ENCODE assay signal across 32 cellular contexts in the genomic region with DNA sequence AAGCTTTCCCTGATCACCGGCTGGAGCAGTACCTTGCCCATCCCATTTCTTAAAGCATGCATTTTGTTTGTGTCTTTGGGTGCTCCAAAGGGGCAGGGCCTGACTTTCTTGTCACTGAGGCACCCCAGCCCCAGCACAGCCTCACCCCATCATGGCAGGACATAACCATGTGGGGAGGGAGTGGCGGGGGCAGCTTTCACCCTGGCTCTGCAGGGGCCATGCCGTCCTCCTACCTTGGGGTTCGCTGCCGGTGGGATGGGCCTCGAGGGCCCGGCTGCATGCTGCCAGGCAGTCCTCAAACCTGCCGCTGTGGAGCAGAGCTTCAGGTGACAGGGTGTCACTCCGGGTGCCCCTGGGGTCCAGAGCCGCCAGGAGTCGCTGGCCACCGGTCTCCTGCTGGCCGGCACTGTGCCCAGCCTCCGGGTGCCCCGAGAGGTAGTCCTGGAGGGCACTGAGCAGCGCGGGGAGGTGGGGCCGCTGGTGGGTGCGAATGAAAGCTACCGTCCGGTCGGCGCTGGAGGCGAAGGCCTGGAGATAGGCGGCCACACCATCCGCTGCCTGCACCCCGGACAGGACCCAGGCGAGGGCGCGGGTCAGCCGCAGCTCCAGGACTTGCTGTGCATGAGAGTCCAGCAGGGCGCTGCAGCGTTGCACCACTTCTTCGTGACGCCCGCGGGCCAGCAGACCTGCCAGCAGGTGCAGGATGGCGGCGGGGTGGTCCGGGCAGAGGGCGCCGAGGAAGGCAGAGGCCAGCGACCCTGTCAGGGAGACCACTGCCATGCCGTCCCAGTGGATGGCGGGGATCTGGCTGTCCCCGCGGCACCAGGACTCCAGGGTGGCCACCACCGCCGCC. TPM values are rescaled to one million over a fixed set of nuclear protein-coding genes. Genes with fewer than 3 reads are reported as not detected.
DNase-seq lines count a peak whose midpoint lies in the region; ATAC-seq and TF ChIP-seq lines count a peak whose summit lies in the region.
"Had no signal": no experiment of that assay in that cellular context is flagged by ENCODE, and none has a peak within 500 bp of the region (broad histone marks: within the 10 kb centered on the region; RNA-seq: fewer than 3 reads in every experiment).

No MANE protein-coding gene starts in this region.

- no peaks in the 10 kb centered on the region for H3K79me2 ChIP-seq in osteoblast (ENCODE audit: insufficient read depth, low read length)

- no peak for DNase-seq in activated CD8-positive, alpha-beta T cell treated with anti-CD3 and anti-CD28 coated beads, Interleukin-2, amount 10 ng/mL, durations not matched to agents 7 days and 5 days
- no peak for DNase-seq in activated CD8-positive, alpha-beta T cell treated with anti-CD3 and anti-CD28 coated beads for 36 hours
- peak; percentile 60 for DNase-seq in natural killer cell treated with Interleukin-12 subunit alpha and Interleukin-12 subunit beta and Interleukin-15 and Interleukin-18, amount 100 ng/mL, for 72 hours (ENCODE audit: low spot score)
- DNase-seq in natural killer cell: no peak
- peak; percentile 85 for DNase-seq in osteoblast (ENCODE audit: insufficient read length, low spot score, missing footprints)
- no peak for DNase-seq in DMS79 treated with DMSO at 0.1 percent for 48 hours (lab: John Stamatoyannopoulos, UW)
- no peak for DNase-seq in effector memory CD4-positive, alpha-beta T cell
- DNase-seq in foreskin melanocyte: no peak
- DNase-seq: activated CD4-positive, alpha-beta memory T cell treated with anti-CD3 and anti-CD28 coated beads, Interleukin-2, amount 10 ng/mL, durations not matched to agents 7 days and 5 days; activated CD4-positive, CD25-positive, alpha-beta regulatory T cell; activated T-cell treated with anti-CD3 and anti-CD28 coated beads for 4 hours; CD4-positive, alpha-beta memory T cell; endodermal cell; MG63; NCI-H1105 treated with DMSO at 0.1 percent for 48 hours; NCI-H187 treated with DMSO at 0.1 percent for 48 hours; NCI-H2171; stimulated activated CD4-positive, alpha-beta T cell treated with anti-CD3 and anti-CD28 coated beads, Interleukin-12 subunit alpha, Interleukin-12 subunit beta, amount 100 ng/mL, for 4 hours; stimulated activated CD4-positive, alpha-beta T cell treated with anti-CD3 and anti-CD28 coated beads, Interleukin-4, amount 100 ng/mL, for 1 hour; substantia nigra; T-cell had no signal

- no peaks in the 10 kb centered on the region for H3K4me1 ChIP-seq in osteoblast (ENCODE audit: insufficient read depth, low read length)
- H3K4me1 ChIP-seq in effector memory CD4-positive, alpha-beta T cell (ENCODE audit: control insufficient read depth, insufficient read depth, low read length, poor library complexity, severe bottlenecking): peaks cover 6% of the 10 kb centered on the region
- H3K4me1 ChIP-seq: SJSA1 had no signal

- H3K27me3 ChIP-seq in osteoblast (ENCODE audit: insufficient read depth, low read length): no peaks in the 10 kb centered on the region
- no peaks in the 10 kb centered on the region for H3K27me3 ChIP-seq in effector memory CD4-positive, alpha-beta T cell (replicated peaks; ENCODE audit: control insufficient read depth, insufficient read depth, low read length, poor library complexity, severe bottlenecking)
- H3K27me3 ChIP-seq: MG63, ovary, SJSA1 had no signal

- CTCF ChIA-PET in activated CD8-positive, alpha-beta T cell treated with anti-CD3 and anti-CD28 coated beads, Interleukin-2, amount 10 ng/mL, durations not matched to agents 7 days and 5 days (lab: Charles Lee): no interaction called here
- CTCF ChIA-PET in activated CD8-positive, alpha-beta T cell treated with anti-CD3 and anti-CD28 coated beads for 36 hours (lab: Charles Lee): interaction anchor here (1.0 kb wide), 1 partner anchor 22 kb away, joined by 3 read pairs; no protein-coding TSS in a partner anchor

- intact Hi-C loops in activated CD8-positive, alpha-beta T cell treated with anti-CD3 and anti-CD28 coated beads for 36 hours (cut with micrococcal nuclease): no loop called here
- intact Hi-C loops in natural killer cell (cut with micrococcal nuclease): no loop called here

- H2AFZ ChIP-seq in osteoblast (ENCODE audit: low read length): no peak overlapping the region

- no peak for ATAC-seq in activated CD8-positive, alpha-beta T cell treated with anti-CD3 and anti-CD28 coated beads, Interleukin-2, amount 10 ng/mL, durations not matched to agents 7 days and 5 days
- no peak for ATAC-seq in activated CD8-positive, alpha-beta T cell treated with anti-CD3 and anti-CD28 coated beads for 36 hours
- ATAC-seq in natural killer cell treated with Interleukin-12 subunit alpha and Interleukin-12 subunit beta and Interleukin-15 and Interleukin-18, amount 100 ng/mL, for 72 hours: no peak
- ATAC-seq in natural killer cell: no peak
- ATAC-seq: HCT116; naive thymus-derived CD8-positive, alpha-beta T cell; T-cell had no signal

- POLR2A ChIA-PET in activated CD8-positive, alpha-beta T cell treated with anti-CD3 and anti-CD28 coated beads, Interleukin-2, amount 10 ng/mL, durations not matched to agents 7 days and 5 days (lab: Charles Lee): no interaction called here
- POLR2A ChIA-PET in activated CD8-positive, alpha-beta T cell treated with anti-CD3 and anti-CD28 coated beads for 36 hours (lab: Charles Lee): no interaction called here

- H3K4me3 Mint-ChIP-seq in activated CD8-positive, alpha-beta T cell treated with anti-CD3 and anti-CD28 coated beads, Interleukin-2, amount 10 ng/mL, durations not matched to agents 7 days and 5 days: no peak overlapping the region
- no peak overlapping the region for H3K4me3 Mint-ChIP-seq in activated CD8-positive, alpha-beta T cell treated with anti-CD3 and anti-CD28 coated beads for 36 hours
- no peak overlapping the region for H3K4me3 Mint-ChIP-seq in natural killer cell treated with Interleukin-12 subunit alpha and Interleukin-12 subunit beta and Interleukin-15 and Interleukin-18, amount 100 ng/mL, for 72 hours
- H3K4me3 Mint-ChIP-seq in natural killer cell: no peak overlapping the region
- H3K4me3 Mint-ChIP-seq: activated CD4-positive, alpha-beta memory T cell treated with anti-CD3 and anti-CD28 coated beads, Interleukin-2, amount 10 ng/mL, durations not matched to agents 7 days and 5 days; CD4-positive, alpha-beta memory T cell; central memory CD8-positive, alpha-beta T cell; dendritic cell treated with granulocyte-macrophage colony-stimulating factor and Interleukin-4, amounts not matched to agents 40 ng/mL and 50 ng/mL, for 4 days; endodermal cell; naive thymus-derived CD8-positive, alpha-beta T cell; T-cell; type B pancreatic cell had no signal

- TF ChIP-seq CTCF in activated CD8-positive, alpha-beta T cell treated with anti-CD3 and anti-CD28 coated beads for 36 hours (IDR thresholded peaks at IDR 0.05): no peak
- no peak for TF ChIP-seq CTCF in natural killer cell (IDR thresholded peaks at IDR 0.05)
- TF ChIP-seq CTCF in osteoblast (IDR thresholded peaks at IDR 0.05; ENCODE audit: extremely low read depth, low read depth, low read length): no peak

- no peaks in the 10 kb centered on the region for H3K9me3 ChIP-seq in osteoblast (ENCODE audit: low read depth, low read length)
- no peaks in the 10 kb centered on the region for H3K9me3 ChIP-seq in effector memory CD4-positive, alpha-beta T cell (ENCODE audit: control insufficient read depth, low read length)
- H3K9me3 ChIP-seq: MG63, ovary had no signal

- no peaks in the 10 kb centered on the region for H3K36me3 Mint-ChIP-seq in activated CD8-positive, alpha-beta T cell treated with anti-CD3 and anti-CD28 coated beads, Interleukin-2, amount 10 ng/mL, durations not matched to agents 7 days and 5 days (ENCODE audit: low read depth)
- H3K36me3 Mint-ChIP-seq in activated CD8-positive, alpha-beta T cell treated with anti-CD3 and anti-CD28 coated beads for 36 hours (ENCODE audit: low read depth): no peaks in the 10 kb centered on the region
- H3K36me3 Mint-ChIP-seq in natural killer cell treated with Interleukin-12 subunit alpha and Interleukin-12 subunit beta and Interleukin-15 and Interleukin-18, amount 100 ng/mL, for 72 hours: no peaks in the 10 kb centered on the region
- no peaks in the 10 kb centered on the region for H3K36me3 Mint-ChIP-seq in natural killer cell
- H3K36me3 Mint-ChIP-seq: CD4-positive, alpha-beta memory T cell; T-cell; type B pancreatic cell had no signal

- no peaks in the 10 kb centered on the region for H3K27me3 Mint-ChIP-seq in activated CD8-positive, alpha-beta T cell treated with anti-CD3 and anti-CD28 coated beads, Interleukin-2, amount 10 ng/mL, durations not matched to agents 7 days and 5 days (ENCODE audit: low read depth)
- H3K27me3 Mint-ChIP-seq in activated CD8-positive, alpha-beta T cell treated with anti-CD3 and anti-CD28 coated beads for 36 hours: peaks cover 9% of the 10 kb centered on the region
- peaks cover 0 to 5% of the 10 kb centered on the region in 2 donors for H3K27me3 Mint-ChIP-seq in natural killer cell treated with Interleukin-12 subunit alpha and Interleukin-12 subunit beta and Interleukin-15 and Interleukin-18, amount 100 ng/mL, for 72 hours
- H3K27me3 Mint-ChIP-seq in natural killer cell (ENCODE audit: low read depth in 2 of 2): peaks cover 3 to 10% of the 10 kb centered on the region in 2 donors
- H3K27me3 Mint-ChIP-seq: type B pancreatic cell had no signal

- no peak overlapping the region for H3K4me2 ChIP-seq in osteoblast (ENCODE audit: insufficient read depth, low read length)
- H3K4me2 ChIP-seq: KMS-11 had no signal

- no peak overlapping the region for H3K27ac ChIP-seq in osteoblast (ENCODE audit: low read depth, low read length)
- no peak overlapping the region for H3K27ac ChIP-seq in effector memory CD4-positive, alpha-beta T cell (ENCODE audit: insufficient read depth, low read length, poor library complexity, severe bottlenecking)
- H3K27ac ChIP-seq: KMS-11, ovary, SJSA1 had no signal

- H3K36me3 ChIP-seq in osteoblast (ENCODE audit: insufficient read depth, low read length): no peaks in the 10 kb centered on the region
- no peaks in the 10 kb centered on the region for H3K36me3 ChIP-seq in effector memory CD4-positive, alpha-beta T cell (ENCODE audit: control insufficient read depth, insufficient read depth, low read length)
- H3K36me3 ChIP-seq: MG63, ovary, SJSA1 had no signal

- no peaks in the 10 kb centered on the region for H4K20me1 ChIP-seq in osteoblast (ENCODE audit: insufficient read depth, low read length)

- H3K27ac Mint-ChIP-seq in activated CD8-positive, alpha-beta T cell treated with anti-CD3 and anti-CD28 coated beads, Interleukin-2, amount 10 ng/mL, durations not matched to agents 7 days and 5 days: peak overlapping the region; percentile 33
- H3K27ac Mint-ChIP-seq in activated CD8-positive, alpha-beta T cell treated with anti-CD3 and anti-CD28 coated beads for 36 hours: no peak overlapping the region
- no peak overlapping the region for H3K27ac Mint-ChIP-seq in natural killer cell treated with Interleukin-12 subunit alpha and Interleukin-12 subunit beta and Interleukin-15 and Interleukin-18, amount 100 ng/mL, for 72 hours
- H3K27ac Mint-ChIP-seq in natural killer cell: no peak overlapping the region
- H3K27ac Mint-ChIP-seq: activated CD4-positive, alpha-beta memory T cell treated with anti-CD3 and anti-CD28 coated beads, Interleukin-2, amount 10 ng/mL, durations not matched to agents 7 days and 5 days; activated T-helper 2 cell treated with anti-CD3 and anti-CD28 coated beads, Interferon-gamma antibody, Interleukin-2, Interleukin-4, amounts not matched to agents 10 μg/mL and 5 μg/mL and 100 μg/mL, durations not matched to agents 14 hours and 24 hours and 36 hours; dendritic cell treated with granulocyte-macrophage colony-stimulating factor and Interleukin-4, amounts not matched to agents 40 ng/mL and 50 ng/mL, for 4 days; endodermal cell; T-cell; type B pancreatic cell had no signal

- H3K9me3 Mint-ChIP-seq in activated CD8-positive, alpha-beta T cell treated with anti-CD3 and anti-CD28 coated beads, Interleukin-2, amount 10 ng/mL, durations not matched to agents 7 days and 5 days (ENCODE audit: insufficient read depth): no peaks in the 10 kb centered on the region
- peaks cover 5% of the 10 kb centered on the region for H3K9me3 Mint-ChIP-seq in activated CD8-positive, alpha-beta T cell treated with anti-CD3 and anti-CD28 coated beads for 36 hours
- H3K9me3 Mint-ChIP-seq in natural killer cell treated with Interleukin-12 subunit alpha and Interleukin-12 subunit beta and Interleukin-15 and Interleukin-18, amount 100 ng/mL, for 72 hours: no peaks in the 10 kb centered on the region
- H3K9me3 Mint-ChIP-seq in natural killer cell: no peaks in the 10 kb centered on the region
- H3K9me3 Mint-ChIP-seq: activated T-helper 2 cell treated with anti-CD3 and anti-CD28 coated beads, Interferon-gamma antibody, Interleukin-2, Interleukin-4, amounts not matched to agents 10 μg/mL and 5 μg/mL and 100 μg/mL, durations not matched to agents 14 hours and 24 hours and 36 hours; central memory CD8-positive, alpha-beta T cell; dendritic cell treated with granulocyte-macrophage colony-stimulating factor and Interleukin-4, amounts not matched to agents 40 ng/mL and 50 ng/mL, for 4 days had no signal

- H3K4me3 ChIP-seq in osteoblast (ENCODE audit: insufficient read depth, low read length): no peak overlapping the region
- no peak overlapping the region for H3K4me3 ChIP-seq in effector memory CD4-positive, alpha-beta T cell (ENCODE audit: insufficient read depth, low read depth, low read length, poor library complexity, severe bottlenecking)
- H3K4me3 ChIP-seq: lung, MG63, ovary, SJSA1 had no signal

- peaks cover 3% of the 10 kb centered on the region for H3K4me1 Mint-ChIP-seq in activated CD8-positive, alpha-beta T cell treated with anti-CD3 and anti-CD28 coated beads, Interleukin-2, amount 10 ng/mL, durations not matched to agents 7 days and 5 days (ENCODE audit: low read depth)
- H3K4me1 Mint-ChIP-seq in activated CD8-positive, alpha-beta T cell treated with anti-CD3 and anti-CD28 coated beads for 36 hours (ENCODE audit: low read depth): no peaks in the 10 kb centered on the region
- no peaks in the 10 kb centered on the region for H3K4me1 Mint-ChIP-seq in natural killer cell treated with Interleukin-12 subunit alpha and Interleukin-12 subunit beta and Interleukin-15 and Interleukin-18, amount 100 ng/mL, for 72 hours (ENCODE audit: low read depth in 2 of 2)
- peaks cover 4 to 6% of the 10 kb centered on the region in 2 donors for H3K4me1 Mint-ChIP-seq in natural killer cell
- H3K4me1 Mint-ChIP-seq: CD4-positive, alpha-beta memory T cell; central memory CD8-positive, alpha-beta T cell; endodermal cell had no signal

RNA-seq across cellular contexts. Expression of gene TTC34, which starts 1.5 kb away (rescaled TPM):
- under 1 TPM; 0.82 to 0.86 TPM for total RNA-seq in activated CD8-positive, alpha-beta T cell treated with anti-CD3 and anti-CD28 coated beads, Interleukin-2, amount 10 ng/mL, durations not matched to agents 7 days and 5 days
- total RNA-seq in activated CD8-positive, alpha-beta T cell treated with anti-CD3 and anti-CD28 coated beads for 36 hours: under 1 TPM; 0.79 to 0.81 TPM
- total RNA-seq in natural killer cell treated with Interleukin-12 subunit alpha and Interleukin-12 subunit beta and Interleukin-15 and Interleukin-18, amount 100 ng/mL, for 72 hours: under 1 TPM; 0.40 to 0.56 TPM
- total RNA-seq in natural killer cell: 1 to 10 TPM in 2 of 3 donors, under 1 TPM in 1; 0.80 to 1.4 (median 1.2) TPM
- total RNA-seq in osteoblast: 0.29 and 0.36 TPM in 2 replicates
- total RNA-seq: A172 had no signal

Comparison
In these comparisons a context has a peak if more than half of its experiments do, and no peak if none do; other contexts are left out.
1. DNase-seq: peak in natural killer cell treated with Interleukin-12 subunit alpha and Interleukin-12 subunit beta and Interleukin-15 and Interleukin-18, amount 100 ng/mL, for 72 hours (single experiment) and osteoblast (single experiment); none in activated CD8-positive, alpha-beta T cell treated with anti-CD3 and anti-CD28 coated beads, Interleukin-2, amount 10 ng/mL, durations not matched to agents 7 days and 5 days (single experiment), activated CD8-positive, alpha-beta T cell treated with anti-CD3 and anti-CD28 coated beads for 36 hours (single experiment), natural killer cell (single experiment), DMS79 treated with DMSO at 0.1 percent for 48 hours (single experiment), effector memory CD4-positive, alpha-beta T cell (0 of 3) and foreskin melanocyte (single experiment).